In genomic region chr5:129046151-129046550, GRCh38 we compare ENCODE assay signal across 23 cellular contexts. TPM values are rescaled to one million over a fixed set of nuclear protein-coding genes. Genes with fewer than 3 reads are reported as not detected.
DNase-seq lines count a peak whose midpoint lies in the region; ATAC-seq, FAIRE-seq and TF ChIP-seq lines count a peak whose summit lies in the region.
"Had no signal": no experiment of that assay in that cellular context is flagged by ENCODE, and none has a peak within 500 bp of the region (broad histone marks: within the 10 kb centered on the region; RNA-seq: fewer than 3 reads in every experiment).

No MANE protein-coding gene starts in this region.

- no peak overlapping the region for H3K14ac ChIP-seq in IMR-90 (replicated peaks; ENCODE audit: low read depth, low read length)

- H3K36me3 ChIP-seq in IMR-90 (ENCODE audit: control insufficient read depth, insufficient read depth, low read length) (no peaks in the 10 kb centered on the region), bronchial epithelial cell (ENCODE audit: control insufficient read depth, insufficient read depth, low read length) (no peaks in the 10 kb centered on the region), gastroesophageal sphincter (no peaks in the 10 kb centered on the region), esophagus muscularis mucosa (no peaks in the 10 kb centered on the region)

- H3K4me1 ChIP-seq in IMR-90 (ENCODE audit: control insufficient read depth, insufficient read depth, low read length) (no peaks in the 10 kb centered on the region), foreskin keratinocyte (no peaks in the 10 kb centered on the region), gastroesophageal sphincter (peaks cover 0 to 11% (median 0%) of the 10 kb centered on the region in 3 donors), esophagus muscularis mucosa (peaks cover 0 to 21% (median 18%) of the 10 kb centered on the region in 4 donors)
- H3K4me1 ChIP-seq: A549 had no signal

- ATAC-seq in IMR-90 (ENCODE audit: low read depth), result no peak
- ATAC-seq in foreskin keratinocyte, result peak; percentile 69
- no peak for ATAC-seq in gastroesophageal sphincter
- ATAC-seq: A549, SK-N-SH treated with all-trans-retinoic acid at 6 μM for 48 hours had no signal

- no peak overlapping the region for H2BK5ac ChIP-seq in IMR-90 (ENCODE audit: low read depth, low read length, poor library complexity, severe bottlenecking)

- H4K20me1 ChIP-seq in IMR-90 (ENCODE audit: insufficient read depth, low read length), result no peaks in the 10 kb centered on the region

- dilution Hi-C loops in IMR-90 (cut with HindIII; ENCODE audit: low sequenced_read_pairs, unreplicated experiment), result no loop called here

- CTCF ChIA-PET in IMR-90 (lab: Yijun Ruan, JAX), result no interaction called here

- no peak overlapping the region for H3K9ac ChIP-seq in IMR-90 (ENCODE audit: low read depth, low read length)

- DNase-seq in ELR (ENCODE audit: low read depth) (peak; percentile 1), IMR-90 (peak; percentile 4), bronchial epithelial cell (ENCODE audit: low read depth) (peak; percentile 60), foreskin keratinocyte (peak; percentile 20 to 57), GM20000 (ENCODE audit: low spot score) (no peak), esophagus muscularis mucosa (ENCODE audit: extremely low spot score) (no peak)
- DNase-seq: Caco-2; CD4-positive, alpha-beta T cell; H9; Kasumi-1; NCI-H1092 treated with DMSO at 0.1 percent for 48 hours; NCI-H146; NCI-H2029 treated with DMSO at 0.1 percent for 48 hours; NCI-H226; NCI-H524; NCI-H82; OCI-M1; SHP77 treated with DMSO at 0.1 percent for 48 hours had no signal

- no peak overlapping the region for H3K4me2 ChIP-seq in IMR-90 (ENCODE audit: low read depth, low read length)
- H3K4me2 ChIP-seq: A549 had no signal

- no peak overlapping the region for H4K8ac ChIP-seq in IMR-90 (ENCODE audit: low read depth in 2 of 2, low read length in 2 of 2)

- H2AK5ac ChIP-seq in IMR-90 (ENCODE audit: low read depth, low read length), result no peak overlapping the region

- no peak for FAIRE-seq in bronchial epithelial cell (lab: Jason Lieb, UNC)
- FAIRE-seq: A549, GM12892, GM18507 had no signal

- no peak overlapping the region for H3K23ac ChIP-seq in IMR-90 (ENCODE audit: low read depth, low read length)

- H3K4me3 ChIP-seq in IMR-90 (ENCODE audit: insufficient read depth, low read depth, low read length) (no peak overlapping the region), bronchial epithelial cell (ENCODE audit: low read depth, low read length) (no peak overlapping the region), gastroesophageal sphincter (no peak overlapping the region), esophagus muscularis mucosa (no peak overlapping the region)
- H3K4me3 ChIP-seq: A549 had no signal

- no peaks in the 10 kb centered on the region for H3K79me1 ChIP-seq in IMR-90 (ENCODE audit: low read depth in 1 of 2, low read length in 2 of 2)

- H2BK15ac ChIP-seq in IMR-90 (ENCODE audit: low read depth, low read length), result no peak overlapping the region

- H3K9me1 ChIP-seq in IMR-90 (ENCODE audit: insufficient read depth, low read length), result no peaks in the 10 kb centered on the region

- no peak for TF ChIP-seq EP300 in gastroesophageal sphincter (IDR thresholded peaks at IDR 0.05)
- no peak for TF ChIP-seq EP300 in esophagus muscularis mucosa (IDR thresholded peaks at IDR 0.05)

- H2BK120ac ChIP-seq in IMR-90 (ENCODE audit: low read depth, low read length), result no peak overlapping the region

- no peak for TF ChIP-seq RAD21 in IMR-90 (IDR thresholded peaks at IDR 0.05; ENCODE audit: low read length)

- intact Hi-C loops in IMR-90 (cut with micrococcal nuclease), result no loop called here
- intact Hi-C loops in esophagus muscularis mucosa (cut with DNase I), result no loop called here

- no TSS peak for BruUV-seq in IMR-90 (replicated peaks; lab: Mats Ljungman, UMichigan)

- no peak overlapping the region for H2BK20ac ChIP-seq in IMR-90 (ENCODE audit: low read depth, low read length)

- H3K27ac ChIP-seq in IMR-90 (ENCODE audit: insufficient read depth, low read length) (no peak overlapping the region), foreskin keratinocyte (no peak overlapping the region), gastroesophageal sphincter (no peak overlapping the region), esophagus muscularis mucosa (replicated peaks in 1 of 4) (no peak overlapping the region)
- H3K27ac ChIP-seq: A549 had no signal

- H2AK9ac ChIP-seq in IMR-90 (replicated peaks; ENCODE audit: low read depth, low read length, poor library complexity), result no peak overlapping the region

- H3K56ac ChIP-seq in IMR-90 (ENCODE audit: extremely low read depth, insufficient read depth, low read length), result no peak overlapping the region

- no peak for TF ChIP-seq CTCF in IMR-90 (conservative IDR thresholded peaks at IDR 0.05; ENCODE audit: low read depth, low read length)
- TF ChIP-seq CTCF in bronchial epithelial cell (IDR thresholded peaks at IDR 0.05; ENCODE audit: insufficient read depth, low read length, severe bottlenecking), result no peak
- no peak for TF ChIP-seq CTCF in foreskin keratinocyte (conservative IDR thresholded peaks at IDR 0.05)
- no peak for TF ChIP-seq CTCF in GM20000 (IDR thresholded peaks at IDR 0.05; ENCODE audit: extremely low read depth, missing control alignments)
- TF ChIP-seq CTCF in gastroesophageal sphincter (IDR thresholded peaks at IDR 0.05), result no peak
- TF ChIP-seq CTCF in esophagus muscularis mucosa (IDR thresholded peaks at IDR 0.05), result no peak

- no peak overlapping the region for H4K5ac ChIP-seq in IMR-90 (ENCODE audit: low read depth, low read length)

- no peak overlapping the region for H4K91ac ChIP-seq in IMR-90 (ENCODE audit: insufficient read depth, low read depth, low read length)

- no peaks in the 10 kb centered on the region for H3K27me3 ChIP-seq in IMR-90 (ENCODE audit: control insufficient read depth, insufficient read depth, low read length)
- no peaks in the 10 kb centered on the region for H3K27me3 ChIP-seq in bronchial epithelial cell (ENCODE audit: control insufficient read depth, insufficient read depth, low read length)
- no peaks in the 10 kb centered on the region for H3K27me3 ChIP-seq in foreskin keratinocyte
- no peaks in the 10 kb centered on the region for H3K27me3 ChIP-seq in gastroesophageal sphincter
- H3K27me3 ChIP-seq in esophagus muscularis mucosa, result no peaks in the 10 kb centered on the region

- H3K9me3 ChIP-seq in IMR-90 (ENCODE audit: control insufficient read depth, insufficient read depth, low read length), result no peaks in the 10 kb centered on the region
- peaks cover 0 to 18% (median 0%) of the 10 kb centered on the region in 3 donors for H3K9me3 ChIP-seq in gastroesophageal sphincter
- peaks cover 0 to 20% (median 11%) of the 10 kb centered on the region in 4 donors for H3K9me3 ChIP-seq in esophagus muscularis mucosa
- H3K9me3 ChIP-seq: A549, Caco-2 had no signal

- no peak overlapping the region for H2AFZ ChIP-seq in IMR-90 (replicated peaks; ENCODE audit: low read length, poor library complexity)

- no peak overlapping the region for H3K4ac ChIP-seq in IMR-90 (ENCODE audit: low read depth, low read length)

- TF ChIP-seq POLR2A in IMR-90 (IDR thresholded peaks at IDR 0.05; ENCODE audit: low read depth, low read length), result no peak
- TF ChIP-seq POLR2A in gastroesophageal sphincter (IDR thresholded peaks at IDR 0.05), result no peak
- TF ChIP-seq POLR2A in esophagus muscularis mucosa (IDR thresholded peaks at IDR 0.05; ENCODE audit: low read depth), result no peak

- in situ Hi-C loops in IMR-90 (cut with MboI; ENCODE audit: low sequenced_read_pairs), result no loop called here

- POLR2A ChIA-PET in IMR-90 (lab: Charles Lee; ENCODE audit: unreplicated experiment), result no interaction called here

- no peak overlapping the region for H3K18ac ChIP-seq in IMR-90 (ENCODE audit: low read depth, low read length)

TF ChIP-seq in IMR-90, 13 proteins besides CTCF, POLR2A, EP300 and RAD21 (continues in another document):
- TF ChIP-seq MAFK (IDR thresholded peaks at IDR 0.05; ENCODE audit: low read depth, low read length) (no peak), SMC3 (IDR thresholded peaks at IDR 0.05; ENCODE audit: low read depth, low read length) (no peak), CEBPB (IDR thresholded peaks at IDR 0.05; ENCODE audit: low read depth, low read length) (no peak), CHD1 (IDR thresholded peaks at IDR 0.05; ENCODE audit: low read depth, low read length) (no peak), FOS (IDR thresholded peaks at IDR 0.05; ENCODE audit: low read depth, low read length) (no peak), NFE2L2 (IDR thresholded peaks at IDR 0.05; ENCODE audit: low read depth, low read length) (no peak), MXI1 (IDR thresholded peaks at IDR 0.05; ENCODE audit: borderline replicate concordance, low read depth, low read length) (no peak), RCOR1 (IDR thresholded peaks at IDR 0.05; ENCODE audit: insufficient replicate concordance, low read length) (no peak), MAZ (IDR thresholded peaks at IDR 0.05; ENCODE audit: borderline replicate concordance, low read depth, low read length) (no peak), BHLHE40 (IDR thresholded peaks at IDR 0.05; ENCODE audit: low read depth, low read length) (no peak), RFX5 (IDR thresholded peaks at IDR 0.05; ENCODE audit: low read depth, low read length) (no peak)
- TF ChIP-seq, protein P1, sequence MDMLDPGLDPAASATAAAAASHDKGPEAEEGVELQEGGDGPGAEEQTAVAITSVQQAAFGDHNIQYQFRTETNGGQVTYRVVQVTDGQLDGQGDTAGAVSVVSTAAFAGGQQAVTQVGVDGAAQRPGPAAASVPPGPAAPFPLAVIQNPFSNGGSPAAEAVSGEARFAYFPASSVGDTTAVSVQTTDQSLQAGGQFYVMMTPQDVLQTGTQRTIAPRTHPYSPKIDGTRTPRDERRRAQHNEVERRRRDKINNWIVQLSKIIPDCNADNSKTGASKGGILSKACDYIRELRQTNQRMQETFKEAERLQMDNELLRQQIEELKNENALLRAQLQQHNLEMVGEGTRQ (IDR thresholded peaks at IDR 0.05; ENCODE audit: low read depth, low read length), result no peak

RNA-seq across cellular contexts. Expression of gene ISOC1, which starts 48.4 kb away (rescaled TPM):
- 10.8 and 18.9 TPM in 2 replicates for total RNA-seq in IMR-90 (2012; rRNA removed)
- 10.2 and 11.6 TPM in 2 replicates for polyA plus RNA-seq in IMR-90 (2012; rRNA removed)
- 6.2 and 6.6 TPM in 2 replicates for polyA plus RNA-seq in IMR-90 (2012; cell fraction: cytosol; rRNA removed)
- polyA plus RNA-seq in IMR-90 (2012; cell fraction: nucleus; rRNA removed; ENCODE audit: low replicate concordance), result 2.2 and 3.7 TPM in 2 replicates
- 9.9 and 16.1 TPM in 2 replicates for total RNA-seq in bronchial epithelial cell
- 21.7 and 25.7 TPM in 2 replicates for total RNA-seq in foreskin keratinocyte
- polyA plus RNA-seq in foreskin keratinocyte, result 15.1 and 18.9 TPM in 2 replicates
- 100 to 1,000 TPM in 1 of 4 donors, 10 to 100 TPM in 3; 31.2 to 149 (median 82.5) TPM for total RNA-seq in gastroesophageal sphincter
- 100 to 1,000 TPM in 1 of 4 donors, 10 to 100 TPM in 3; 53.5 to 136 (median 89.5) TPM for total RNA-seq in esophagus muscularis mucosa

Comparison
In these comparisons a context has a peak if more than half of its experiments do, and no peak if none do; other contexts are left out.
1. DNase-seq: peak in ELR (single experiment), IMR-90 (single experiment), bronchial epithelial cell (single experiment) and foreskin keratinocyte (2 of 2); none in GM20000 (single experiment) and esophagus muscularis mucosa (single experiment).